Comparison of ENCODE assay signal across 1 cellular context in genomic region chr5:149466457-149466972, GRCh38.
A peak's percentile ranks its signal among the peaks of the same experiment; 100 is the strongest.
TF ChIP-seq lines count a peak whose summit lies in the region.

No MANE protein-coding gene starts in this region.

TF ChIP-seq in IMR-90, 13 proteins besides CTCF, POLR2A, EP300 and RAD21 (continued from another document):
- TF ChIP-seq SMC3 (IDR thresholded peaks at IDR 0.05; ENCODE audit: low read depth, low read length), result 0 out of 2 replicates have a peak, but pooled peaks have one; percentile 2
